In the genomic region with DNA sequence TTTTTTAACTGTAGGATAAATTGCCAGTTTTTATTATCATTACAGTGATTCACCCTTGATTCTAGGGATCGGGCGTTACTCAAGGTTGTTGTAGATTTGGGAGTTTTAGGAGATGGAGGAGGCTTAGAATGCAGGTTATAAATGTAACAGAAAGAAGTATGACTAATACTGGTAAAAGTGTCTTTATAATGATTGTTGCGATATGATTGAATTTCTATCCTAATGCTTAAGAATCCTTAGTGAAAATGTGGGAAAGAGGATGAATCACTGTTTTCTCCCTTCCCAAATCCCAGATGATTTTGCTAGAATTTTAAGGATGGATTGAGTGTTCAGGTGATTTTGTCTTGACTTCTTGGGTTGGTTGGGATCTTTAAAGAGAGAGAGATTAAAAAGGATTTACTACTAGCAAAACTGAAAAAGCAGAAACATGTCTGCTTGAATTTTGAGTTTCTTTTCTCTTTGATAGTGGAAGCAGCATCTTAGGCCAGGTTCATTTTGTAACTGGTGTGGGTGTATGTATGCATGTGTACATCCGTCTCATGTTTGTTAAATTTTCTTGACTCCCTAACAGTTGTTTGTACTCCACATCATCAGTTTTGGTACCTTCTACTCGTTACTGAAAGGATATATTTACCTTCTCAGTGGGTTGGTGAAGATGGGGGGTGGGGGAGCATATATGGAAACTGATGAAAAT, we compare ENCODE assay signal across 22 cellular contexts. TPM values are rescaled to one million over a fixed set of nuclear protein-coding genes. Genes with fewer than 3 reads are reported as not detected.
DNase-seq lines count a peak whose midpoint lies in the region; ATAC-seq and TF ChIP-seq lines count a peak whose summit lies in the region.
"Had no signal": no experiment of that assay in that cellular context is flagged by ENCODE, and none has a peak within 500 bp of the region (broad histone marks: within the 10 kb centered on the region; RNA-seq: fewer than 3 reads in every experiment).

No MANE protein-coding gene starts in this region.

- no peak overlapping the region for H3K23ac ChIP-seq in IMR-90 (ENCODE audit: low read depth, low read length)
- H3K23ac ChIP-seq in trophoblast cell (ENCODE audit: low read length), result no peak overlapping the region

- DNase-seq in activated T-cell treated with anti-CD3 and anti-CD28 coated beads, Interleukin-2, amount 50 U/mL, for 24 hours, result no peak
- no peak for DNase-seq in activated T-cell treated with anti-CD3 and anti-CD28 coated beads for 4 hours
- peak; percentile 30 for DNase-seq in IMR-90
- no peak for DNase-seq in stimulated activated effector memory CD8-positive, alpha-beta T cell treated with anti-CD3 and anti-CD28 coated beads, Interleukin-12 subunit alpha, Interleukin-12 subunit beta, amount 100 ng/mL, for 72 hours (ENCODE audit: low spot score in 2 of 2)
- no peak for DNase-seq in AML-193 (lab: John Stamatoyannopoulos, UW)
- no peak for DNase-seq in trophoblast cell
- DNase-seq in NCI-H82 (lab: John Stamatoyannopoulos, UW), result no peak
- DNase-seq: activated naive CD8-positive, alpha-beta T cell treated with anti-CD3 and anti-CD28 coated beads, Interleukin-2, amount 10 ng/mL, durations not matched to agents 7 days and 5 days; activated T-cell treated with anti-CD3 and anti-CD28 coated beads, Interleukin-2, amount 50 U/mL, for 4 hours; CD8-positive, alpha-beta memory T cell; DMS79; glutamatergic neuron; KG1; NCI-H1092 treated with DMSO at 0.1 percent for 48 hours; NCI-H2107; NCI-H748 treated with DMSO at 0.1 percent for 48 hours; stimulated activated CD4-positive, alpha-beta T cell treated with anti-CD3 and anti-CD28 coated beads, Interleukin-15, amount 100 ng/mL, for 24 hours; stimulated activated naive CD4-positive, alpha-beta T cell treated with Interleukin-2 at 50 U/mL for 16 hours; transverse colon had no signal

- no peak overlapping the region for H2AK9ac ChIP-seq in IMR-90 (replicated peaks; ENCODE audit: low read depth, low read length, poor library complexity)

- H2AFZ ChIP-seq in IMR-90 (replicated peaks; ENCODE audit: low read length, poor library complexity) (no peak overlapping the region), trophoblast cell (ENCODE audit: insufficient read depth, low read length, poor library complexity) (no peak overlapping the region)

- H2BK5ac ChIP-seq in IMR-90 (ENCODE audit: low read depth, low read length, poor library complexity, severe bottlenecking) (no peak overlapping the region), trophoblast cell (ENCODE audit: low read depth, low read length, poor library complexity) (no peak overlapping the region)

- peak overlapping the region; percentile 5 for H3K27ac Mint-ChIP-seq in activated T-cell treated with anti-CD3 and anti-CD28 coated beads, Interleukin-2, amount 50 U/mL, for 24 hours
- no peak overlapping the region for H3K27ac Mint-ChIP-seq in stimulated activated effector memory CD8-positive, alpha-beta T cell treated with anti-CD3 and anti-CD28 coated beads, Interleukin-12 subunit alpha, Interleukin-12 subunit beta, amount 100 ng/mL, for 72 hours
- H3K27ac Mint-ChIP-seq: activated naive CD8-positive, alpha-beta T cell treated with anti-CD3 and anti-CD28 coated beads, Interleukin-2, amount 10 ng/mL, durations not matched to agents 7 days and 5 days had no signal

- no peak overlapping the region for H3K27ac ChIP-seq in IMR-90 (ENCODE audit: insufficient read depth, low read length)
- peak overlapping the region; percentile 48 for H3K27ac ChIP-seq in angular gyrus (ENCODE audit: low read depth, low read length)
- no peak overlapping the region for H3K27ac ChIP-seq in trophoblast cell (ENCODE audit: low read depth, low read length)
- H3K27ac ChIP-seq: esophagus muscularis mucosa, transverse colon had no signal

- H3K9me3 Mint-ChIP-seq in activated T-cell treated with anti-CD3 and anti-CD28 coated beads, Interleukin-2, amount 50 U/mL, for 24 hours, result no peaks in the 10 kb centered on the region
- no peaks in the 10 kb centered on the region for H3K9me3 Mint-ChIP-seq in stimulated activated effector memory CD8-positive, alpha-beta T cell treated with anti-CD3 and anti-CD28 coated beads, Interleukin-12 subunit alpha, Interleukin-12 subunit beta, amount 100 ng/mL, for 72 hours
- H3K9me3 Mint-ChIP-seq: activated naive CD8-positive, alpha-beta T cell treated with anti-CD3 and anti-CD28 coated beads, Interleukin-2, amount 10 ng/mL, durations not matched to agents 7 days and 5 days; activated T-cell treated with anti-CD3 and anti-CD28 coated beads, Interleukin-2, amount 50 U/mL, for 4 hours; CD8-positive, alpha-beta memory T cell had no signal

- H3K9me1 ChIP-seq in IMR-90 (ENCODE audit: insufficient read depth, low read length), result peaks cover 9% of the 10 kb centered on the region

- H3K79me1 ChIP-seq in IMR-90 (ENCODE audit: low read depth in 1 of 2, low read length in 2 of 2), result peaks cover 41 to 89% of the 10 kb centered on the region in 2 experiments
- no peaks in the 10 kb centered on the region for H3K79me1 ChIP-seq in trophoblast cell (ENCODE audit: low read length)

- H3K14ac ChIP-seq in IMR-90 (replicated peaks; ENCODE audit: low read depth, low read length), result no peak overlapping the region
- H3K14ac ChIP-seq in trophoblast cell (ENCODE audit: low read length), result no peak overlapping the region

- no peak for TF ChIP-seq CTCF in IMR-90 (conservative IDR thresholded peaks at IDR 0.05; ENCODE audit: low read depth, low read length)

- H3K9me3 ChIP-seq in IMR-90 (ENCODE audit: control insufficient read depth, insufficient read depth, low read length) (no peaks in the 10 kb centered on the region), trophoblast cell (ENCODE audit: insufficient read depth, low read depth, low read length) (no peaks in the 10 kb centered on the region)
- H3K9me3 ChIP-seq: esophagus muscularis mucosa, transverse colon had no signal

- H4K91ac ChIP-seq in IMR-90 (ENCODE audit: insufficient read depth, low read depth, low read length) (no peak overlapping the region), trophoblast cell (ENCODE audit: low read depth, low read length) (no peak overlapping the region)

- H4K20me1 ChIP-seq in IMR-90 (ENCODE audit: insufficient read depth, low read length), result peaks cover 31% of the 10 kb centered on the region

- dilution Hi-C loops in IMR-90 (cut with HindIII; ENCODE audit: low sequenced_read_pairs, unreplicated experiment), result no loop called here

- H2BK12ac ChIP-seq in trophoblast cell (ENCODE audit: low read length), result no peak overlapping the region

- H3K79me2 ChIP-seq in trophoblast cell (ENCODE audit: control insufficient read depth, insufficient read depth, low read length, poor library complexity), result no peaks in the 10 kb centered on the region

- H3K4me3 ChIP-seq in IMR-90 (ENCODE audit: insufficient read depth, low read depth, low read length) (no peak overlapping the region), trophoblast cell (ENCODE audit: low read depth, low read length) (no peak overlapping the region)
- H3K4me3 ChIP-seq: esophagus muscularis mucosa, transverse colon had no signal

- no peak overlapping the region for H2BK20ac ChIP-seq in IMR-90 (ENCODE audit: low read depth, low read length)

- H4K8ac ChIP-seq in IMR-90 (ENCODE audit: low read depth in 2 of 2, low read length in 2 of 2), result no peak overlapping the region
- H4K8ac ChIP-seq in trophoblast cell (ENCODE audit: low read depth, low read length), result no peak overlapping the region

- H2AK5ac ChIP-seq in IMR-90 (ENCODE audit: low read depth, low read length) (no peak overlapping the region), trophoblast cell (ENCODE audit: low read length) (no peak overlapping the region)

- intact Hi-C loops in IMR-90 (cut with micrococcal nuclease), result no loop called here

- H3K36me3 ChIP-seq in IMR-90 (ENCODE audit: control insufficient read depth, insufficient read depth, low read length) (no peaks in the 10 kb centered on the region), trophoblast cell (ENCODE audit: control insufficient read depth in 1 of 2, insufficient read depth in 2 of 2, low read length in 2 of 2) (no peaks in the 10 kb centered on the region)
- H3K36me3 ChIP-seq: transverse colon had no signal

- in situ Hi-C loops in IMR-90 (cut with MboI; ENCODE audit: low sequenced_read_pairs), result no loop called here

- no peak overlapping the region for H3K56ac ChIP-seq in IMR-90 (ENCODE audit: extremely low read depth, insufficient read depth, low read length)

- H3K27me3 Mint-ChIP-seq in activated T-cell treated with anti-CD3 and anti-CD28 coated beads, Interleukin-2, amount 50 U/mL, for 24 hours, result no peaks in the 10 kb centered on the region
- H3K27me3 Mint-ChIP-seq: activated naive CD8-positive, alpha-beta T cell treated with anti-CD3 and anti-CD28 coated beads, Interleukin-2, amount 10 ng/mL, durations not matched to agents 7 days and 5 days had no signal

- TF ChIP-seq POLR2A in IMR-90 (IDR thresholded peaks at IDR 0.05; ENCODE audit: low read depth, low read length), result no peak

- POLR2A ChIA-PET in IMR-90 (lab: Charles Lee; ENCODE audit: unreplicated experiment), result no interaction called here

- no TSS peak for BruUV-seq in IMR-90 (replicated peaks; lab: Mats Ljungman, UMichigan)

- peaks cover 4% of the 10 kb centered on the region for H3K4me1 ChIP-seq in IMR-90 (ENCODE audit: control insufficient read depth, insufficient read depth, low read length)
- H3K4me1 ChIP-seq in trophoblast cell (ENCODE audit: control insufficient read depth in 1 of 2, insufficient read depth in 2 of 2, low read length in 2 of 2), result peaks cover 0 to 6% of the 10 kb centered on the region in 2 experiments

- CTCF ChIA-PET in IMR-90 (lab: Yijun Ruan, JAX), result no interaction called here

- no peak for ATAC-seq in IMR-90 (ENCODE audit: low read depth)
- ATAC-seq in stimulated activated effector memory CD8-positive, alpha-beta T cell treated with anti-CD3 and anti-CD28 coated beads, Interleukin-12 subunit alpha, Interleukin-12 subunit beta, amount 100 ng/mL, for 72 hours, result peak; percentile 39
- ATAC-seq: activated T-cell treated with anti-CD3 and anti-CD28 coated beads, Interleukin-2, amount 50 U/mL, for 4 hours; left lobe of liver had no signal

- H2BK120ac ChIP-seq in IMR-90 (ENCODE audit: low read depth, low read length) (no peak overlapping the region), trophoblast cell (ENCODE audit: insufficient read depth, low read length, poor library complexity) (no peak overlapping the region)

- no peak overlapping the region for H4K12ac ChIP-seq in trophoblast cell (ENCODE audit: low read depth, low read length)

- no peak overlapping the region for H3K4me3 Mint-ChIP-seq in activated T-cell treated with anti-CD3 and anti-CD28 coated beads, Interleukin-2, amount 50 U/mL, for 24 hours
- H3K4me3 Mint-ChIP-seq in stimulated activated effector memory CD8-positive, alpha-beta T cell treated with anti-CD3 and anti-CD28 coated beads, Interleukin-12 subunit alpha, Interleukin-12 subunit beta, amount 100 ng/mL, for 72 hours, result no peak overlapping the region
- H3K4me3 Mint-ChIP-seq: activated naive CD8-positive, alpha-beta T cell treated with anti-CD3 and anti-CD28 coated beads, Interleukin-2, amount 10 ng/mL, durations not matched to agents 7 days and 5 days; activated T-cell treated with anti-CD3 and anti-CD28 coated beads, Interleukin-2, amount 50 U/mL, for 4 hours had no signal

- H3K4me2 ChIP-seq in IMR-90 (ENCODE audit: low read depth, low read length), result no peak overlapping the region
- no peak overlapping the region for H3K4me2 ChIP-seq in trophoblast cell (ENCODE audit: low read length)

- H2BK15ac ChIP-seq in IMR-90 (ENCODE audit: low read depth, low read length), result no peak overlapping the region

- H3K27me3 ChIP-seq in IMR-90 (ENCODE audit: control insufficient read depth, insufficient read depth, low read length) (no peaks in the 10 kb centered on the region), trophoblast cell (ENCODE audit: insufficient read depth, low read length) (no peaks in the 10 kb centered on the region)
- H3K27me3 ChIP-seq: esophagus muscularis mucosa, transverse colon had no signal

- no peak for TF ChIP-seq RAD21 in IMR-90 (IDR thresholded peaks at IDR 0.05; ENCODE audit: low read length)

- WGBS in IMR-90 (ENCODE audit: extremely low coverage in 2 of 2, insufficient read length in 1 of 2), 2 experiments, result no CpG with 5 or more reads among the region's 5 CpGs
- no CpG with 5 or more reads among the region's 5 CpGs for WGBS in trophoblast cell (ENCODE audit: extremely low coverage, insufficient coverage, insufficient read length)

- H3K4me1 Mint-ChIP-seq in activated T-cell treated with anti-CD3 and anti-CD28 coated beads, Interleukin-2, amount 50 U/mL, for 24 hours (ENCODE audit: low read depth), result peaks cover 44% of the 10 kb centered on the region
- peaks cover 30% of the 10 kb centered on the region for H3K4me1 Mint-ChIP-seq in stimulated activated effector memory CD8-positive, alpha-beta T cell treated with anti-CD3 and anti-CD28 coated beads, Interleukin-12 subunit alpha, Interleukin-12 subunit beta, amount 100 ng/mL, for 72 hours

- no peak overlapping the region for H3K9ac ChIP-seq in IMR-90 (ENCODE audit: low read depth, low read length)
- no peak overlapping the region for H3K9ac ChIP-seq in trophoblast cell (ENCODE audit: low read length)

- peaks cover 3% of the 10 kb centered on the region for H3K36me3 Mint-ChIP-seq in activated T-cell treated with anti-CD3 and anti-CD28 coated beads, Interleukin-2, amount 50 U/mL, for 24 hours (ENCODE audit: low read depth)
- H3K36me3 Mint-ChIP-seq in stimulated activated effector memory CD8-positive, alpha-beta T cell treated with anti-CD3 and anti-CD28 coated beads, Interleukin-12 subunit alpha, Interleukin-12 subunit beta, amount 100 ng/mL, for 72 hours, result no peaks in the 10 kb centered on the region

- no peak overlapping the region for H4K5ac ChIP-seq in IMR-90 (ENCODE audit: low read depth, low read length)

- H3K18ac ChIP-seq in IMR-90 (ENCODE audit: low read depth, low read length), result no peak overlapping the region
- H3K18ac ChIP-seq in trophoblast cell (ENCODE audit: low read length), result no peak overlapping the region

- H3K4ac ChIP-seq in IMR-90 (ENCODE audit: low read depth, low read length) (no peak overlapping the region), trophoblast cell (ENCODE audit: low read depth, low read length) (no peak overlapping the region)

RNA-seq across cellular contexts. Expression of a gene that starts 25.9 kb away (rescaled TPM):
- 28.9 and 29.0 TPM in 2 replicates for total RNA-seq in IMR-90 (2012; rRNA removed)
- polyA plus RNA-seq in IMR-90 (2012; rRNA removed), result 16.4 and 18.7 TPM in 2 replicates
- 10.3 and 12.5 TPM in 2 replicates for polyA plus RNA-seq in IMR-90 (2012; cell fraction: cytosol; rRNA removed)
- 17.8 and 19.1 TPM in 2 replicates for polyA plus RNA-seq in IMR-90 (2012; cell fraction: nucleus; rRNA removed; ENCODE audit: low replicate concordance)
- polyA plus RNA-seq in trophoblast cell (2013), result 22.3 and 23.6 TPM in 2 replicates

RNA-seq across cellular contexts. Expression of a gene that starts 36.0 kb away (rescaled TPM):
- 134 and 144 TPM in 2 replicates for total RNA-seq in IMR-90 (2012; rRNA removed)
- polyA plus RNA-seq in IMR-90 (2012; rRNA removed), result 274 and 374 TPM in 2 replicates
- polyA plus RNA-seq in IMR-90 (2012; cell fraction: cytosol; rRNA removed), result 459 and 604 TPM in 2 replicates
- polyA plus RNA-seq in IMR-90 (2012; cell fraction: nucleus; rRNA removed; ENCODE audit: low replicate concordance), result 129 and 153 TPM in 2 replicates
- 234 TPM in 2 replicates for polyA plus RNA-seq in trophoblast cell (2013)
